ENCODE assay signal across 1 cellular context in the genomic region with DNA sequence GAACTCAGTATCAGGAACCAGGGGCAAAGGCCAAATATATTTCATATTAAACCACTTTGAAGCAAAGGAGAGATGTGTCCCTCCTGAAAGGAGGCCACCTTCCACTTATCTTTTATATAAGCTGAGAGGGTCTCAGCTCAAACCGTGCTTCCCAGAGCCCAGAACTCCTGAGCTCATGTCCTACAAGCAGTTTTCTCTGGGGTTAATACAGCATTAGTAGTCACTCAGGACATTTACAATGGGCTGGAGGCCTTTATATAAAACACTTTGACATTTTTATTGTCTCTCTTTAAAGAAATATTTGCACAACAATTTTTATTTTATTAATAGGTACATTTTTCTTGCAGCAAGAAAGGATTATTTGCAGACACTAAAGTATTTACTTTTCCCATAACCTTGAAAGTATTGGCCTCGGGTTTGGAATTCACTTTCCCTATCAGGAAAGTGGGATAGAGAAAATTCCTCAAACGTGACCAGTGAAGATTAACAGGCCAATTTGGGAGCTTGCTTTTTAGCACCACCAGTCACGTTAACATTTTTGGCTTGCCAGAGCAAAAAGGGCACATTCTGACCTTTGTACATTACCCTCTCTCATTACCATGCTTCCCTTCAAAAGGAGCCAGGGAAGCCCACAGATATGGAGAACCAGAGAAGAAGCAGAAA.
TF ChIP-seq lines count a peak whose summit lies in the region.

No MANE protein-coding gene starts in this region.

TF ChIP-seq in HepG2, 621 proteins besides CTCF, POLR2A, EP300 and RAD21 (continued from another document and continues in another):
- TF ChIP-seq ZBED4 (CRISPR knock-in tag; IDR thresholded peaks at IDR 0.05; ENCODE audit: borderline replicate concordance) (no peak), MTF2 (CRISPR knock-in tag; IDR thresholded peaks at IDR 0.05; ENCODE audit: borderline replicate concordance) (no peak), ZNF547 (CRISPR knock-in tag; IDR thresholded peaks at IDR 0.05) (no peak), ZBTB7A (CRISPR knock-in tag; IDR thresholded peaks at IDR 0.05) (no peak), ZNF101 (CRISPR knock-in tag; IDR thresholded peaks at IDR 0.05; ENCODE audit: borderline replicate concordance, low read depth) (no peak), KDM1A (CRISPR knock-in tag; IDR thresholded peaks at IDR 0.05) (no peak), ZNF256 (CRISPR knock-in tag; conservative IDR thresholded peaks at IDR 0.05) (no peak), NCOA2 (CRISPR knock-in tag; IDR thresholded peaks at IDR 0.05) (peak; percentile 64), BCLAF1 (IDR thresholded peaks at IDR 0.05) (no peak), PHB2 (IDR thresholded peaks at IDR 0.05; ENCODE audit: partially characterized antibody) (no peak), RBM22 (optimal IDR thresholded peaks at IDR 0.05; ENCODE audit: low read length) (no peak), ZNF160 (CRISPR knock-in tag; IDR thresholded peaks at IDR 0.05) (no peak), MED13 (CRISPR knock-in tag; IDR thresholded peaks at IDR 0.05) (no peak), HNF4G (IDR thresholded peaks at IDR 0.05; ENCODE audit: borderline replicate concordance, low read depth, low read length) (peak; percentile 76), HNF4G (CRISPR knock-in tag; IDR thresholded peaks at IDR 0.05; ENCODE audit: borderline replicate concordance, low read depth) (peak; percentile 51; the same call in 1 of the 2 replicates), SRSF4 (IDR thresholded peaks at IDR 0.05; ENCODE audit: low read depth, low read length, poor library complexity, severe bottlenecking) (no peak), MLX (CRISPR knock-in tag; IDR thresholded peaks at IDR 0.05) (no peak), SOX6 (IDR thresholded peaks at IDR 0.05) (no peak), SOX6 (CRISPR knock-in tag; IDR thresholded peaks at IDR 0.05) (peak; percentile 34; the same call in 1 of the 2 replicates), ZNF75D (CRISPR knock-in tag; IDR thresholded peaks at IDR 0.05; ENCODE audit: borderline replicate concordance) (no peak), RXRA (CRISPR knock-in tag; IDR thresholded peaks at IDR 0.05) (no peak), MTF1 (CRISPR knock-in tag; IDR thresholded peaks at IDR 0.05) (no peak), STAG1 (CRISPR knock-in tag; IDR thresholded peaks at IDR 0.05) (peak; percentile 23; the same call in 1 of the 2 replicates), MBNL3 (CRISPR knock-in tag; conservative IDR thresholded peaks at IDR 0.05) (no peak), ZBTB33 (CRISPR knock-in tag; IDR thresholded peaks at IDR 0.05) (no peak)
- TF ChIP-seq, protein P1, sequence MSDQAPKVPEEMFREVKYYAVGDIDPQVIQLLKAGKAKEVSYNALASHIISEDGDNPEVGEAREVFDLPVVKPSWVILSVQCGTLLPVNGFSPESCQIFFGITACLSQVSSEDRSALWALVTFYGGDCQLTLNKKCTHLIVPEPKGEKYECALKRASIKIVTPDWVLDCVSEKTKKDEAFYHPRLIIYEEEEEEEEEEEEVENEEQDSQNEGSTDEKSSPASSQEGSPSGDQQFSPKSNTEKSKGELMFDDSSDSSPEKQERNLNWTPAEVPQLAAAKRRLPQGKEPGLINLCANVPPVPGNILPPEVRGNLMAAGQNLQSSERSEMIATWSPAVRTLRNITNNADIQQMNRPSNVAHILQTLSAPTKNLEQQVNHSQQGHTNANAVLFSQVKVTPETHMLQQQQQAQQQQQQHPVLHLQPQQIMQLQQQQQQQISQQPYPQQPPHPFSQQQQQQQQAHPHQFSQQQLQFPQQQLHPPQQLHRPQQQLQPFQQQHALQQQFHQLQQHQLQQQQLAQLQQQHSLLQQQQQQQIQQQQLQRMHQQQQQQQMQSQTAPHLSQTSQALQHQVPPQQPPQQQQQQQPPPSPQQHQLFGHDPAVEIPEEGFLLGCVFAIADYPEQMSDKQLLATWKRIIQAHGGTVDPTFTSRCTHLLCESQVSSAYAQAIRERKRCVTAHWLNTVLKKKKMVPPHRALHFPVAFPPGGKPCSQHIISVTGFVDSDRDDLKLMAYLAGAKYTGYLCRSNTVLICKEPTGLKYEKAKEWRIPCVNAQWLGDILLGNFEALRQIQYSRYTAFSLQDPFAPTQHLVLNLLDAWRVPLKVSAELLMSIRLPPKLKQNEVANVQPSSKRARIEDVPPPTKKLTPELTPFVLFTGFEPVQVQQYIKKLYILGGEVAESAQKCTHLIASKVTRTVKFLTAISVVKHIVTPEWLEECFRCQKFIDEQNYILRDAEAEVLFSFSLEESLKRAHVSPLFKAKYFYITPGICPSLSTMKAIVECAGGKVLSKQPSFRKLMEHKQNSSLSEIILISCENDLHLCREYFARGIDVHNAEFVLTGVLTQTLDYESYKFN (CRISPR knock-in tag; conservative IDR thresholded peaks at IDR 0.05): peak; percentile 77
- TF ChIP-seq, protein P2, sequence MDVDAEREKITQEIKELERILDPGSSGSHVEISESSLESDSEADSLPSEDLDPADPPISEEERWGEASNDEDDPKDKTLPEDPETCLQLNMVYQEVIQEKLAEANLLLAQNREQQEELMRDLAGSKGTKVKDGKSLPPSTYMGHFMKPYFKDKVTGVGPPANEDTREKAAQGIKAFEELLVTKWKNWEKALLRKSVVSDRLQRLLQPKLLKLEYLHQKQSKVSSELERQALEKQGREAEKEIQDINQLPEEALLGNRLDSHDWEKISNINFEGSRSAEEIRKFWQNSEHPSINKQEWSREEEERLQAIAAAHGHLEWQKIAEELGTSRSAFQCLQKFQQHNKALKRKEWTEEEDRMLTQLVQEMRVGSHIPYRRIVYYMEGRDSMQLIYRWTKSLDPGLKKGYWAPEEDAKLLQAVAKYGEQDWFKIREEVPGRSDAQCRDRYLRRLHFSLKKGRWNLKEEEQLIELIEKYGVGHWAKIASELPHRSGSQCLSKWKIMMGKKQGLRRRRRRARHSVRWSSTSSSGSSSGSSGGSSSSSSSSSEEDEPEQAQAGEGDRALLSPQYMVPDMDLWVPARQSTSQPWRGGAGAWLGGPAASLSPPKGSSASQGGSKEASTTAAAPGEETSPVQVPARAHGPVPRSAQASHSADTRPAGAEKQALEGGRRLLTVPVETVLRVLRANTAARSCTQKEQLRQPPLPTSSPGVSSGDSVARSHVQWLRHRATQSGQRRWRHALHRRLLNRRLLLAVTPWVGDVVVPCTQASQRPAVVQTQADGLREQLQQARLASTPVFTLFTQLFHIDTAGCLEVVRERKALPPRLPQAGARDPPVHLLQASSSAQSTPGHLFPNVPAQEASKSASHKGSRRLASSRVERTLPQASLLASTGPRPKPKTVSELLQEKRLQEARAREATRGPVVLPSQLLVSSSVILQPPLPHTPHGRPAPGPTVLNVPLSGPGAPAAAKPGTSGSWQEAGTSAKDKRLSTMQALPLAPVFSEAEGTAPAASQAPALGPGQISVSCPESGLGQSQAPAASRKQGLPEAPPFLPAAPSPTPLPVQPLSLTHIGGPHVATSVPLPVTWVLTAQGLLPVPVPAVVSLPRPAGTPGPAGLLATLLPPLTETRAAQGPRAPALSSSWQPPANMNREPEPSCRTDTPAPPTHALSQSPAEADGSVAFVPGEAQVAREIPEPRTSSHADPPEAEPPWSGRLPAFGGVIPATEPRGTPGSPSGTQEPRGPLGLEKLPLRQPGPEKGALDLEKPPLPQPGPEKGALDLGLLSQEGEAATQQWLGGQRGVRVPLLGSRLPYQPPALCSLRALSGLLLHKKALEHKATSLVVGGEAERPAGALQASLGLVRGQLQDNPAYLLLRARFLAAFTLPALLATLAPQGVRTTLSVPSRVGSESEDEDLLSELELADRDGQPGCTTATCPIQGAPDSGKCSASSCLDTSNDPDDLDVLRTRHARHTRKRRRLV (CRISPR knock-in tag; IDR thresholded peaks at IDR 0.05): no peak
- TF ChIP-seq, protein P3, sequence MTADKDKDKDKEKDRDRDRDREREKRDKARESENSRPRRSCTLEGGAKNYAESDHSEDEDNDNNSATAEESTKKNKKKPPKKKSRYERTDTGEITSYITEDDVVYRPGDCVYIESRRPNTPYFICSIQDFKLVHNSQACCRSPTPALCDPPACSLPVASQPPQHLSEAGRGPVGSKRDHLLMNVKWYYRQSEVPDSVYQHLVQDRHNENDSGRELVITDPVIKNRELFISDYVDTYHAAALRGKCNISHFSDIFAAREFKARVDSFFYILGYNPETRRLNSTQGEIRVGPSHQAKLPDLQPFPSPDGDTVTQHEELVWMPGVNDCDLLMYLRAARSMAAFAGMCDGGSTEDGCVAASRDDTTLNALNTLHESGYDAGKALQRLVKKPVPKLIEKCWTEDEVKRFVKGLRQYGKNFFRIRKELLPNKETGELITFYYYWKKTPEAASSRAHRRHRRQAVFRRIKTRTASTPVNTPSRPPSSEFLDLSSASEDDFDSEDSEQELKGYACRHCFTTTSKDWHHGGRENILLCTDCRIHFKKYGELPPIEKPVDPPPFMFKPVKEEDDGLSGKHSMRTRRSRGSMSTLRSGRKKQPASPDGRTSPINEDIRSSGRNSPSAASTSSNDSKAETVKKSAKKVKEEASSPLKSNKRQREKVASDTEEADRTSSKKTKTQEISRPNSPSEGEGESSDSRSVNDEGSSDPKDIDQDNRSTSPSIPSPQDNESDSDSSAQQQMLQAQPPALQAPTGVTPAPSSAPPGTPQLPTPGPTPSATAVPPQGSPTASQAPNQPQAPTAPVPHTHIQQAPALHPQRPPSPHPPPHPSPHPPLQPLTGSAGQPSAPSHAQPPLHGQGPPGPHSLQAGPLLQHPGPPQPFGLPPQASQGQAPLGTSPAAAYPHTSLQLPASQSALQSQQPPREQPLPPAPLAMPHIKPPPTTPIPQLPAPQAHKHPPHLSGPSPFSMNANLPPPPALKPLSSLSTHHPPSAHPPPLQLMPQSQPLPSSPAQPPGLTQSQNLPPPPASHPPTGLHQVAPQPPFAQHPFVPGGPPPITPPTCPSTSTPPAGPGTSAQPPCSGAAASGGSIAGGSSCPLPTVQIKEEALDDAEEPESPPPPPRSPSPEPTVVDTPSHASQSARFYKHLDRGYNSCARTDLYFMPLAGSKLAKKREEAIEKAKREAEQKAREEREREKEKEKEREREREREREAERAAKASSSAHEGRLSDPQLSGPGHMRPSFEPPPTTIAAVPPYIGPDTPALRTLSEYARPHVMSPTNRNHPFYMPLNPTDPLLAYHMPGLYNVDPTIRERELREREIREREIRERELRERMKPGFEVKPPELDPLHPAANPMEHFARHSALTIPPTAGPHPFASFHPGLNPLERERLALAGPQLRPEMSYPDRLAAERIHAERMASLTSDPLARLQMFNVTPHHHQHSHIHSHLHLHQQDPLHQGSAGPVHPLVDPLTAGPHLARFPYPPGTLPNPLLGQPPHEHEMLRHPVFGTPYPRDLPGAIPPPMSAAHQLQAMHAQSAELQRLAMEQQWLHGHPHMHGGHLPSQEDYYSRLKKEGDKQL (CRISPR knock-in tag; IDR thresholded peaks at IDR 0.05; ENCODE audit: low read depth): no peak
